ENCODE assay signal across 8 cellular contexts in genomic region chr20:37383229-37383989, GRCh38. TPM values are rescaled to one million over a fixed set of nuclear protein-coding genes. Genes with fewer than 3 reads are reported as not detected.
A peak's percentile ranks its signal among the peaks of the same experiment; 100 is the strongest.
DNase-seq lines count a peak whose midpoint lies in the region; ATAC-seq and TF ChIP-seq lines count a peak whose summit lies in the region.

No MANE protein-coding gene starts in this region.

- H3K9me3 Mint-ChIP-seq in dendritic cell treated with granulocyte-macrophage colony-stimulating factor and Interleukin-4, amounts not matched to agents 40 ng/mL and 50 ng/mL, for 4 days = no peaks in the 10 kb centered on the region
- no peaks in the 10 kb centered on the region for H3K9me3 Mint-ChIP-seq in progenitor cell of endocrine pancreas (ENCODE audit: low read depth)

- H3K36me3 Mint-ChIP-seq in dendritic cell treated with granulocyte-macrophage colony-stimulating factor and Interleukin-4, amounts not matched to agents 40 ng/mL and 50 ng/mL, for 4 days (ENCODE audit: low read depth) = peaks cover 71% of the 10 kb centered on the region
- H3K36me3 Mint-ChIP-seq in progenitor cell of endocrine pancreas (ENCODE audit: insufficient read depth) = peaks cover 20% of the 10 kb centered on the region

- no peak for TF ChIP-seq CTCF in progenitor cell of endocrine pancreas (IDR thresholded peaks at IDR 0.05; ENCODE audit: unreplicated experiment)

- H3K4me3 Mint-ChIP-seq in dendritic cell treated with granulocyte-macrophage colony-stimulating factor and Interleukin-4, amounts not matched to agents 40 ng/mL and 50 ng/mL, for 4 days = peak overlapping the region; percentile 70
- no peak overlapping the region for H3K4me3 Mint-ChIP-seq in progenitor cell of endocrine pancreas (ENCODE audit: low read depth)

- H3K27ac Mint-ChIP-seq in dendritic cell treated with granulocyte-macrophage colony-stimulating factor and Interleukin-4, amounts not matched to agents 40 ng/mL and 50 ng/mL, for 4 days = peak overlapping the region; percentile 55
- H3K27ac Mint-ChIP-seq in progenitor cell of endocrine pancreas = peak overlapping the region; percentile 56

- DNase-seq in EH (ENCODE audit: low read depth) (peak; percentile 36), NCI-H460 (ENCODE audit: extremely low read depth, low read depth) (peak; percentile 97), progenitor cell of endocrine pancreas (ENCODE audit: low spot score, unreplicated experiment) (no peak), NCI-H526 treated with DMSO at 0.1 percent for 48 hours (lab: John Stamatoyannopoulos, UW) (no peak)
- no peak for DNase-seq in stimulated activated CD4-positive, alpha-beta T cell treated with anti-CD3 and anti-CD28 coated beads, Interleukin-1b, Interleukin-23, amount 100 ng/mL, for 48 hours

- intact Hi-C loops in dendritic cell treated with granulocyte-macrophage colony-stimulating factor and Interleukin-4, amounts not matched to agents 40 ng/mL and 50 ng/mL, for 4 days (cut with micrococcal nuclease) = loop anchor here (2.0 to 10.0 kb wide), 4 partner anchors 36 to 189 kb away; partner anchors contain the start of gene SRC

- no peak for ATAC-seq in HG02870 (IDR thresholded peaks at IDR 0.05; ENCODE audit: unreplicated experiment)
- ATAC-seq in HG03460 (IDR thresholded peaks at IDR 0.05; ENCODE audit: unreplicated experiment) = no peak

- no peaks in the 10 kb centered on the region for H3K27me3 Mint-ChIP-seq in dendritic cell treated with granulocyte-macrophage colony-stimulating factor and Interleukin-4, amounts not matched to agents 40 ng/mL and 50 ng/mL, for 4 days
- no peaks in the 10 kb centered on the region for H3K27me3 Mint-ChIP-seq in progenitor cell of endocrine pancreas

- H3K4me1 Mint-ChIP-seq in dendritic cell treated with granulocyte-macrophage colony-stimulating factor and Interleukin-4, amounts not matched to agents 40 ng/mL and 50 ng/mL, for 4 days (ENCODE audit: low read depth) = peaks cover 75% of the 10 kb centered on the region
- H3K4me1 Mint-ChIP-seq in progenitor cell of endocrine pancreas (ENCODE audit: low read depth) = peaks cover 12% of the 10 kb centered on the region

RNA-seq across cellular contexts. Expression of gene SRC, which starts 37.5 kb away (rescaled TPM):
- total RNA-seq in NCI-H460 (2014; rRNA removed; shearing (Covaris generic)) = 116 TPM in 2 replicates
- polyA plus RNA-seq in NCI-H460 (2014; cell fraction: nucleus; rRNA removed) = 285 and 339 TPM in 2 replicates
- 126 and 128 TPM in 2 replicates for total RNA-seq in progenitor cell of endocrine pancreas

Comparison
In these comparisons a context has a peak if more than half of its experiments do, and no peak if none do; other contexts are left out.
1. DNase-seq: peak in EH (single experiment) and NCI-H460 (single experiment); none in progenitor cell of endocrine pancreas (single experiment), NCI-H526 treated with DMSO at 0.1 percent for 48 hours (single experiment) and stimulated activated CD4-positive, alpha-beta T cell treated with anti-CD3 and anti-CD28 coated beads, Interleukin-1b, Interleukin-23, amount 100 ng/mL, for 48 hours (single experiment).